In genomic region chr11:833849-834311, GRCh38 we compare ENCODE assay signal across 8 cellular contexts. TPM values are rescaled to one million over a fixed set of nuclear protein-coding genes. Genes with fewer than 3 reads are reported as not detected.
A peak's percentile ranks its signal among the peaks of the same experiment; 100 is the strongest.
DNase-seq lines count a peak whose midpoint lies in the region; ATAC-seq, FAIRE-seq and TF ChIP-seq lines count a peak whose summit lies in the region.

No MANE protein-coding gene starts in this region.

- peak overlapping the region; percentile 89 for H3K27ac ChIP-seq in colonic mucosa

- peak overlapping the region in 2 of 6 donors; percentile 27 to 31 for H3K27ac Mint-ChIP-seq in naive B cell

- intact Hi-C loops in colonic mucosa (cut with DNase I): no loop called here

- no peaks in the 10 kb centered on the region for H3K36me3 Mint-ChIP-seq in naive B cell

- H3K27me3 ChIP-seq in colonic mucosa: peaks cover 13% of the 10 kb centered on the region

- peak overlapping the region; percentile 63 for H3K4me3 ChIP-seq in AG09309 (ENCODE audit: control insufficient read depth, low read depth, low read length)
- peak overlapping the region; percentile 69 for H3K4me3 ChIP-seq in LNCaP clone FGC (ENCODE audit: low read depth, low read length)
- peak overlapping the region; percentile 77 for H3K4me3 ChIP-seq in colonic mucosa

- H3K4me1 Mint-ChIP-seq in naive B cell: peaks cover 20 to 32% (median 25%) of the 10 kb centered on the region in 3 donors

- peaks cover 13% of the 10 kb centered on the region for H3K36me3 ChIP-seq in colonic mucosa

- peaks cover 10 to 34% (median 15%) of the 10 kb centered on the region in 3 donors for H3K27me3 Mint-ChIP-seq in naive B cell

- FAIRE-seq in GM12891 (lab: Jason Lieb, UNC): no peak

- peak overlapping the region; percentile 47 to 82 (median 72) for H3K4me3 Mint-ChIP-seq in naive B cell

- H3K4me1 ChIP-seq in colonic mucosa: peaks cover 35% of the 10 kb centered on the region

- no peaks in the 10 kb centered on the region for H3K9me3 ChIP-seq in colonic mucosa

- H3K9ac ChIP-seq in colonic mucosa (ENCODE audit: low read depth in 2 of 2, low read length in 2 of 2): peak overlapping the region; percentile 93

- no peak for TF ChIP-seq POLR2A in GM12891 (IDR thresholded peaks at IDR 0.05; ENCODE audit: low read depth, low read length)

- no peak for ATAC-seq in naive B cell (ENCODE audit: low read depth in 2 of 2)
- no peak for ATAC-seq in HG03097 (IDR thresholded peaks at IDR 0.05; ENCODE audit: low FRiP score, unreplicated experiment)

- TF ChIP-seq CTCF in AG09309 (IDR thresholded peaks at IDR 0.05; ENCODE audit: control insufficient read depth, insufficient read depth, low read depth, low read length, missing control alignments): no peak
- no peak for TF ChIP-seq CTCF in LNCaP clone FGC (IDR thresholded peaks at IDR 0.05; ENCODE audit: control insufficient read depth, extremely low read depth, insufficient read depth)
- no peak for TF ChIP-seq CTCF in colonic mucosa (IDR thresholded peaks at IDR 0.05)

- no peak for DNase-seq in AG09309 (ENCODE audit: low read depth)
- no peak for DNase-seq in LNCaP clone FGC (ENCODE audit: low read depth)
- peak; percentile 59 for DNase-seq in colonic mucosa
- no peak for DNase-seq in naive B cell
- no peak for DNase-seq in kidney glomerular epithelial cell (lab: John Stamatoyannopoulos, UW)
- DNase-seq in GM12891 (ENCODE audit: insufficient read length, low spot score): no peak
- DNase-seq in activated CD4-positive, CD25-positive, alpha-beta regulatory T cell treated with anti-CD3 and anti-CD28 coated beads, Interleukin-2, amount 50 U/mL, for 72 hours: no peak

- H3K9me3 Mint-ChIP-seq in naive B cell: no peaks in the 10 kb centered on the region

TF ChIP-seq in GM12891, 5 proteins besides CTCF, POLR2A, EP300 and RAD21:
- no peak for TF ChIP-seq POU2F2 (IDR thresholded peaks at IDR 0.05; ENCODE audit: low read depth, low read length)

RNA-seq across cellular contexts. Expression of gene CD151, which starts 1.1 kb away (rescaled TPM):
- total RNA-seq in colonic mucosa: 100 to 1,000 TPM; 371 to 396 TPM
- 1 to 10 TPM; 1.2 to 5.8 (median 3.2) TPM for polyA plus RNA-seq in naive B cell (ENCODE audit: low read depth in 6 of 6)
- polyA plus RNA-seq in GM12891 (2012; ENCODE audit: low read depth, missing spikeins): 11.5 TPM

RNA-seq across cellular contexts. Expression of gene CRACR2B, which starts 6.2 kb away (rescaled TPM):
- 100 to 1,000 TPM in 1 of 2 donors, 10 to 100 TPM in 1; 97.3 to 108 TPM for total RNA-seq in colonic mucosa
- under 1 TPM in 3 of 6 donors, not detected in 3; 0.41 to 1.00 (median 0.55) TPM for polyA plus RNA-seq in naive B cell (ENCODE audit: low read depth in 6 of 6)
- polyA plus RNA-seq in GM12891 (2012; ENCODE audit: low read depth, missing spikeins): 3.6 TPM

RNA-seq across cellular contexts. Expression of gene POLR2L, which starts 8.4 kb away (rescaled TPM):
- 100 to 1,000 TPM in 1 of 2 donors, 10 to 100 TPM in 1; 77.4 to 181 TPM for total RNA-seq in colonic mucosa
- polyA plus RNA-seq in naive B cell (ENCODE audit: low read depth in 6 of 6): 10 to 100 TPM; 41.3 to 68.4 (median 55.9) TPM
- 195 TPM for polyA plus RNA-seq in GM12891 (2012; ENCODE audit: low read depth, missing spikeins)

RNA-seq across cellular contexts. Expression of gene TSPAN4, which starts 8.8 kb away (rescaled TPM):
- total RNA-seq in colonic mucosa: 10 to 100 TPM; 12.1 to 12.7 TPM
- 1 to 10 TPM in 5 of 6 donors, not detected in 1; 1.5 to 3.4 (median 2.8) TPM for polyA plus RNA-seq in naive B cell (ENCODE audit: low read depth in 6 of 6)
- 5.6 TPM for polyA plus RNA-seq in GM12891 (2012; ENCODE audit: low read depth, missing spikeins)

RNA-seq across cellular contexts. Expression of gene PNPLA2, which starts 15.2 kb away (rescaled TPM):
- total RNA-seq in colonic mucosa: 100 to 1,000 TPM; 139 to 155 TPM
- 10 to 100 TPM; 13.0 to 49.9 (median 26.9) TPM for polyA plus RNA-seq in naive B cell (ENCODE audit: low read depth in 6 of 6)
- polyA plus RNA-seq in GM12891 (2012; ENCODE audit: low read depth, missing spikeins): 14.8 TPM
